8 cellular contexts compared by ENCODE assay signal in the genomic region with DNA sequence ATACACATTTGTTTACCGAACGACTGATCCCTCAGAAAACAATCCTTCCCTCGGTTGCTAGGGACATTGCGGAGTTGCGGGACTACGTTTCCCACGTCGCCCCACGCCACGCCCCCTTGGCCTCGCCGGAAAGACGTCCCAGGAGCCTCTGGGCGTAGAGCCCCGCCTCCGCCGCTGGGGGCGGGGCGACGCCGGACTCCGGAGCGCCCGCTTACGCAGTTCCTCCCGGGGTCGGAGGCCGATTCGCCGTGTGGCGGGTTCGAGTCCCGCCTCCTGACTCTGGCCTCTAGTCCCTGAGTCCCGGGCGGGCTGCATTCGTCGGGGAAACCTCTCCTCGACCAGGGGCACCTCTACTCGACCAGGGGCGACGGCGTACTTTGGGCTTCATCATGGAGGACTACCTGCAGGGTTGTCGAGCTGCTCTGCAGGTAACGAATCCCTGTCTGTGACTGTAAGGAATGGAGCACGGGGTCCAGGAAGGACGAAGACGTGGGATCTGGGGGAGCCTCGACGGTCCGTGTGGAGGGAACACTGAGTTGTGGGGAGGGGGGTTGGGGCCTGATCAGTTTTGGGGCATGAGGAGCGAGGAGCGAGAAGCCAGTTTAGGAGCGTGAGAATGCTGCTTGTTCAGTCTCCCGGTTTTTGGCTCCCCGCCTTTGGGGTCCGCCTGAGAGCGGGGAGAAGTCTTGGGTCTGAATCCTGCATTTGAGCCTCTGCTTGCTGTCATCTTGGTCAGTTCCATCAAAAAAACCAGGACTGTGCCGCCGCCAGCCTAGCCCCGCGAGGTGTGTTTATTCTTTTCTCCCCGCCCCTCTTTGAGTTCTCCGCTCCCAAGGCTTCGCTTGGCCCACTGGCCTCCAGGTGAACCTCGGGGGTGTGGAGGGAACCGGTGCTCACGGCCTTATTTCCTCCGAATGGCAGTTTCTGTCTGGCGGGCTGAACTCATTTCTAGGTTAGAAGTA. TPM values are rescaled to one million over a fixed set of nuclear protein-coding genes. Genes with fewer than 3 reads are reported as not detected.
DNase-seq lines count a peak whose midpoint lies in the region; ATAC-seq and TF ChIP-seq lines count a peak whose summit lies in the region.

A gene with protein sequence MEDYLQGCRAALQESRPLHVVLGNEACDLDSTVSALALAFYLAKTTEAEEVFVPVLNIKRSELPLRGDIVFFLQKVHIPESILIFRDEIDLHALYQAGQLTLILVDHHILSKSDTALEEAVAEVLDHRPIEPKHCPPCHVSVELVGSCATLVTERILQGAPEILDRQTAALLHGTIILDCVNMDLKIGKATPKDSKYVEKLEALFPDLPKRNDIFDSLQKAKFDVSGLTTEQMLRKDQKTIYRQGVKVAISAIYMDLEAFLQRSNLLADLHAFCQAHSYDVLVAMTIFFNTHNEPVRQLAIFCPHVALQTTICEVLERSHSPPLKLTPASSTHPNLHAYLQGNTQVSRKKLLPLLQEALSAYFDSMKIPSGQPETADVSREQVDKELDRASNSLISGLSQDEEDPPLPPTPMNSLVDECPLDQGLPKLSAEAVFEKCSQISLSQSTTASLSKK (plus strand): TSS at position 206 of the 962 bp plus-strand sequence. CDS start 184 bp downstream, at position 390.

- peak within 1 kb of the TSS; percentile 99 for H3K27ac Mint-ChIP-seq in progenitor cell of endocrine pancreas

- H3K4me1 ChIP-seq in left ventricle myocardium inferior = peaks cover 93% of the 10 kb centered on the region
- H3K4me1 ChIP-seq in upper lobe of right lung = peaks cover 67% of the 10 kb centered on the region

- TF ChIP-seq POLR2A in GM10847 (IDR thresholded peaks at IDR 0.05; ENCODE audit: extremely low read depth, insufficient read length) = peak; percentile 31

- no peaks in the 10 kb centered on the region for H3K9me3 ChIP-seq in left ventricle myocardium inferior (replicated peaks)
- H3K9me3 ChIP-seq in upper lobe of right lung = no peaks in the 10 kb centered on the region

- no peaks in the 10 kb centered on the region for H3K27me3 Mint-ChIP-seq in progenitor cell of endocrine pancreas

- no peaks in the 10 kb centered on the region for H3K36me3 Mint-ChIP-seq in progenitor cell of endocrine pancreas (ENCODE audit: insufficient read depth)

- intact Hi-C loops in left ventricle myocardium inferior (cut with micrococcal nuclease) = loop anchor here (10.0 kb wide), 1 partner anchor 56 kb away; a partner anchor contains a TSS
- intact Hi-C loops in upper lobe of right lung (cut with DNase I) = no loop called here

- H3K4me1 Mint-ChIP-seq in progenitor cell of endocrine pancreas (ENCODE audit: low read depth) = peaks cover 56% of the 10 kb centered on the region

- peak within 1 kb of the TSS; percentile 94 for H3K27ac ChIP-seq in left ventricle myocardium inferior (replicated peaks)
- peak within 1 kb of the TSS; percentile 96 for H3K27ac ChIP-seq in upper lobe of right lung

- H3K36me3 ChIP-seq in left ventricle myocardium inferior (no peaks in the 10 kb centered on the region), upper lobe of right lung (no peaks in the 10 kb centered on the region)

- H3K4me3 ChIP-seq in left ventricle myocardium inferior (peak within 1 kb of the TSS; percentile 79), upper lobe of right lung (peak within 1 kb of the TSS; percentile 59)

- DNase-seq in NCI-H187 treated with DMSO at 0.1 percent for 48 hours (lab: John Stamatoyannopoulos, UW) (peak; percentile 83), T-helper 2 cell (peak; percentile 95 to 98 (median 96)), amygdala (lab: John Stamatoyannopoulos, UW) (peak; percentile 46 to 97 (median 88)), left ventricle myocardium inferior (peak; percentile 97), progenitor cell of endocrine pancreas (ENCODE audit: low spot score, unreplicated experiment) (peak; percentile 91), upper lobe of right lung (peak; percentile 99)

- H3K27me3 ChIP-seq in left ventricle myocardium inferior (ENCODE audit: low read depth) (no peaks in the 10 kb centered on the region), upper lobe of right lung (no peaks in the 10 kb centered on the region)

- peak within 1 kb of the TSS; percentile 89 for H3K4me3 Mint-ChIP-seq in progenitor cell of endocrine pancreas (ENCODE audit: low read depth)

- TF ChIP-seq CTCF in left ventricle myocardium inferior (IDR thresholded peaks at IDR 0.05; ENCODE audit: borderline replicate concordance) (no peak), progenitor cell of endocrine pancreas (IDR thresholded peaks at IDR 0.05; ENCODE audit: unreplicated experiment) (no peak), upper lobe of right lung (IDR thresholded peaks at IDR 0.05) (no peak)

- peak; percentile 61 for ATAC-seq in HG02852 (IDR thresholded peaks at IDR 0.05; ENCODE audit: unreplicated experiment)
- peak; percentile 97 for ATAC-seq in upper lobe of right lung

- no peaks in the 10 kb centered on the region for H3K9me3 Mint-ChIP-seq in progenitor cell of endocrine pancreas (ENCODE audit: low read depth)

RNA-seq across cellular contexts. Expression of the gene that starts here (rescaled TPM):
- 42.8 TPM for total RNA-seq in left ventricle myocardium inferior
- 23.8 and 24.4 TPM in 2 replicates for total RNA-seq in progenitor cell of endocrine pancreas
- total RNA-seq in upper lobe of right lung = 18.3 TPM

Comparison
In these comparisons a context has a peak if more than half of its experiments do, and no peak if none do; other contexts are left out.
1. Peak in every context shown above with its lines: DNase-seq, ATAC-seq, H3K4me3 ChIP-seq and H3K27ac ChIP-seq.